ENCODE assay signal across 1 cellular context in the genomic region with DNA sequence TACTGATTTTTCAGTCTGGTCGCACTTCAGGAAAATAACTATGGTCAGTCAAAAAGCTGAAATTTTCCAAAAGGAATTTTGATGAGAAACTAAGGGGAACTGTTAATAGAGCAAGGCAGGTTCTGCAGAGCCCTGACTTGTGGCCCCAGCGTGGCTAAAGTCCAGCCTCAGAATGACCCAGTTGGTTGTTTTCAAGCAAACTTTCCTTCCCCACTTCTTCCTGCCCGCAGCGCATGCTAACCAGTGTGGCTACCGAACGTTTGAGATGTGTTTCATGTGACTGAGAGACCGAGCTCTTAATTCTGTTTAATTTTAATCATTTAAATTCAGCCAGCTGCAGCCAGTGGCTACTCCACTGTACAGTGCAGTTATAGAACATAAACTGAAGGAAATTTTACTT.
TF ChIP-seq lines count a peak whose summit lies in the region.

No MANE protein-coding gene starts in this region.

TF ChIP-seq in IMR-90, 13 proteins besides CTCF, POLR2A, EP300 and RAD21 (continued from another document):
- TF ChIP-seq MXI1 (IDR thresholded peaks at IDR 0.05; ENCODE audit: borderline replicate concordance, low read depth, low read length) (no peak), CEBPB (IDR thresholded peaks at IDR 0.05; ENCODE audit: low read depth, low read length) (no peak), BHLHE40 (IDR thresholded peaks at IDR 0.05; ENCODE audit: low read depth, low read length) (no peak), FOS (IDR thresholded peaks at IDR 0.05; ENCODE audit: low read depth, low read length) (no peak), NFE2L2 (IDR thresholded peaks at IDR 0.05; ENCODE audit: low read depth, low read length) (no peak), SMC3 (IDR thresholded peaks at IDR 0.05; ENCODE audit: low read depth, low read length) (no peak), RCOR1 (IDR thresholded peaks at IDR 0.05; ENCODE audit: insufficient replicate concordance, low read length) (no peak), CHD1 (IDR thresholded peaks at IDR 0.05; ENCODE audit: low read depth, low read length) (no peak)
